Comparison of ENCODE assay signal across 29 cellular contexts in genomic region chr6:39815356-39815755, GRCh38. TPM values are rescaled to one million over a fixed set of nuclear protein-coding genes. Genes with fewer than 3 reads are reported as not detected.
"Had no signal": no experiment of that assay in that cellular context is flagged by ENCODE, and none has a peak within 500 bp of the region (broad histone marks: within the 10 kb centered on the region; RNA-seq: fewer than 3 reads in every experiment).

No MANE protein-coding gene starts in this region.

- H3K4me3 ChIP-seq: cardiac muscle cell, PC-9, SK-N-MC had no signal

- H3K27ac Mint-ChIP-seq: activated B cell treated with CpG ODN at 0.5 μM for 24 hours; activated CD4-positive, alpha-beta T cell treated with anti-CD3 and anti-CD28 coated beads, Interleukin-2, amount 10 ng/mL, durations not matched to agents 24 days and 14 days; activated naive CD4-positive, alpha-beta T cell treated with anti-CD3 and anti-CD28 coated beads for 36 hours; activated naive CD8-positive, alpha-beta T cell; activated T-helper 17 cell treated with anti-CD3 and anti-CD28 coated beads, Interleukin-2, amount 50 U/mL, for 72 hours; T-cell had no signal

- H3K36me3 Mint-ChIP-seq: activated naive CD8-positive, alpha-beta T cell; T-cell had no signal

- DNase-seq: activated B cell treated with CpG ODN at 0.5 μM for 24 hours; activated CD4-positive, alpha-beta T cell treated with anti-CD3 and anti-CD28 coated beads for 1 hour; activated CD4-positive, alpha-beta T cell treated with anti-CD3 and anti-CD28 coated beads, Interleukin-2, amount 10 ng/mL, durations not matched to agents 24 days and 14 days; activated CD4-positive, alpha-beta T cell treated with anti-CD3 and anti-CD28 coated beads, Interleukin-2, amount 50 U/mL, for 48 hours; activated gamma-delta T cell; activated naive CD4-positive, alpha-beta T cell treated with anti-CD3 and anti-CD28 coated beads for 36 hours; activated T-cell treated with anti-CD3 and anti-CD28 coated beads for 4 hours; activated T-cell treated with anti-CD3 and anti-CD28 coated beads, Interleukin-2, amount 50 U/mL, for 48 hours; amygdala; brain microvascular endothelial cell; MM.1S; NCI-H1105; NCI-H1436; NCI-H1694 treated with DMSO at 0.1 percent for 48 hours; NCI-H2029 treated with DMSO at 0.1 percent for 48 hours; NCI-H345; NCI-H510A; NCI-H526 treated with DMSO at 0.1 percent for 48 hours; NK-92 treated with Interleukin-12 subunit alpha and Interleukin-12 subunit beta, amount 100 ng/mL, for 24 hours; PC-9; T-cell; T-helper 2 cell; T1000 had no signal

- ATAC-seq: activated T-helper 17 cell treated with anti-CD3 and anti-CD28 coated beads, Interleukin-2, amount 50 U/mL, for 72 hours; T-cell had no signal

- H3K4me1 Mint-ChIP-seq: activated CD4-positive, alpha-beta T cell treated with anti-CD3 and anti-CD28 coated beads, Interleukin-2, amount 10 ng/mL, durations not matched to agents 24 days and 14 days; activated T-helper 17 cell treated with anti-CD3 and anti-CD28 coated beads, Interleukin-2, amount 50 U/mL, for 72 hours had no signal

- H3K9me3 Mint-ChIP-seq: activated B cell treated with CpG ODN at 0.5 μM for 24 hours; activated CD4-positive, alpha-beta T cell treated with anti-CD3 and anti-CD28 coated beads, Interleukin-2, amount 10 ng/mL, durations not matched to agents 24 days and 14 days; activated naive CD4-positive, alpha-beta T cell treated with anti-CD3 and anti-CD28 coated beads for 36 hours; T-cell had no signal

- H3K27me3 ChIP-seq: brain microvascular endothelial cell, cardiac muscle cell had no signal

- H3K4me3 Mint-ChIP-seq: activated B cell treated with CpG ODN at 0.5 μM for 24 hours; activated CD4-positive, alpha-beta T cell treated with anti-CD3 and anti-CD28 coated beads, Interleukin-2, amount 10 ng/mL, durations not matched to agents 24 days and 14 days; activated naive CD4-positive, alpha-beta T cell treated with anti-CD3 and anti-CD28 coated beads for 36 hours; activated naive CD8-positive, alpha-beta T cell; activated T-helper 17 cell treated with anti-CD3 and anti-CD28 coated beads, Interleukin-2, amount 50 U/mL, for 72 hours; T-cell had no signal

- H3K27ac ChIP-seq: brain microvascular endothelial cell, cardiac muscle cell, KMS-11, PC-9, SK-N-MC had no signal

- H3K36me3 ChIP-seq: brain microvascular endothelial cell, cardiac muscle cell had no signal

RNA-seq across cellular contexts. Expression of gene DAAM2, which starts 23.2 kb away (rescaled TPM):
- total RNA-seq: activated B cell treated with CpG ODN at 0.5 μM for 24 hours; activated CD4-positive, alpha-beta T cell treated with anti-CD3 and anti-CD28 coated beads, Interleukin-2, amount 10 ng/mL, durations not matched to agents 24 days and 14 days; activated CD8-positive, alpha-beta memory T cell treated with anti-CD3 and anti-CD28 coated beads for 36 hours; activated naive CD4-positive, alpha-beta T cell treated with anti-CD3 and anti-CD28 coated beads for 36 hours; activated T-helper 17 cell treated with anti-CD3 and anti-CD28 coated beads, Interleukin-2, amount 50 U/mL, for 72 hours; PC-9 had no signal
